In the genomic region with DNA sequence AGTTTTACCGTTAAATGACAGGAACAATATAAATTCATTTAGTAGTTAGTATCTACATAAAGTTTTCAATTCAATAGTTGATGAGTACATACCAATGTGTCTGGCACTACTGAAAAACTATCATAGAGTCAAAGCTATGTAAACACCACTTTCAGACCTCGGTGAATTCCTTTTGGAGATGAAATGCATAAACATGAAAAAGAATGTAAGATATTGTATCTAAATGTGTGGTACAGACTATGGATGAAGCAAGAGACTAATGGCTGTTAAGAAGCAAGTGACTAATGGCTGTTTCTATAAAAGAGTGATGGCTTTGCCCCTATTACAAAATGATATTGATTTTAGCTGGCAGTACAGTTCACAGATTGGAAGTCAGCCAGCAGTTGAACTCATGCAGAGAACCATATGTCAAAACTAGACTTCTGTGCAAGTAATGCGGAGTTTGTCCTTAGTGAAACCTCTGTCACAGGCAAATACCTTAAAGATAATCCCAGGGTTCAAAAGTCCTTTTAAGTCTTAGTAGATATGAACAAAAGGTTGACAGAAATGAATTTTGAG, we compare ENCODE assay signal across 19 cellular contexts.
DNase-seq lines count a peak whose midpoint lies in the region; ATAC-seq, FAIRE-seq and TF ChIP-seq lines count a peak whose summit lies in the region.
"Had no signal": no experiment of that assay in that cellular context is flagged by ENCODE, and none has a peak within 500 bp of the region (broad histone marks: within the 10 kb centered on the region; RNA-seq: fewer than 3 reads in every experiment).

No MANE protein-coding gene starts in this region.

- H4K20me1 ChIP-seq in GM12878 (ENCODE audit: control insufficient read depth, insufficient read depth) = no peaks in the 10 kb centered on the region

- DNase-seq in NCI-H748 (lab: John Stamatoyannopoulos, UW; ENCODE audit: unreplicated experiment) (peak; percentile 0), NCI-H748 treated with DMSO at 0.1 percent for 48 hours (lab: John Stamatoyannopoulos, UW) (no peak), NCI-H226 (peak; percentile 7), GM12878 (ENCODE audit: low read depth, low spot score) (no peak), mucosa of gallbladder (ENCODE audit: low spot score) (peak; percentile 35), SW480 (ENCODE audit: low spot score) (no peak), ascending aorta (ENCODE audit: low spot score in 2 of 2) (no peak)
- DNase-seq: activated effector memory CD4-positive, alpha-beta T cell treated with Interleukin-2 at 50 U/mL for 16 hours; DMS53; gastrocnemius medialis; HCEC 1CT; Karpas-422; left ventricle myocardium superior; NCI-H146; occipital lobe; SIG-M5; stimulated activated CD4-positive, alpha-beta T cell treated with anti-CD3 and anti-CD28 coated beads, Interleukin-1b, Interleukin-23, amount 100 ng/mL, for 48 hours had no signal

- no peaks in the 10 kb centered on the region for H3K36me3 ChIP-seq in GM12878 (ENCODE audit: control insufficient read depth in 2 of 2, insufficient read depth in 2 of 2, low read length in 1 of 2)
- no peaks in the 10 kb centered on the region for H3K36me3 ChIP-seq in ascending aorta
- H3K36me3 ChIP-seq: gastrocnemius medialis had no signal

- RAD21 ChIA-PET in GM12878 (lab: Charles Lee; ENCODE audit: unreplicated experiment) = interaction anchor here (1.4 kb wide), 1 partner anchor 136 kb away, joined by 3 read pairs; no protein-coding TSS in a partner anchor

- no TSS peak for BruUV-seq in GM12878 (replicated peaks; lab: Mats Ljungman, UMichigan)

- H3K27me3 ChIP-seq in GM12878 (replicated peaks in 1 of 2; ENCODE audit: control insufficient read depth in 2 of 2, insufficient read depth in 2 of 2, low read length in 1 of 2) (no peaks in the 10 kb centered on the region), ascending aorta (no peaks in the 10 kb centered on the region)
- H3K27me3 ChIP-seq: gastrocnemius medialis had no signal

- no peaks in the 10 kb centered on the region for H3K79me2 ChIP-seq in GM12878 (ENCODE audit: control insufficient read depth, insufficient read depth, low read length)

- no peak overlapping the region for H2AFZ ChIP-seq in GM12878 (ENCODE audit: control insufficient read depth, low read depth, low read length)

- intact Hi-C loops in GM12878 (cut with micrococcal nuclease; ENCODE audit: unreplicated experiment) = no loop called here
- intact Hi-C loops in ascending aorta (cut with DNase I) = no loop called here

- no peak for TF ChIP-seq RAD21 in GM12878 (IDR thresholded peaks at IDR 0.05; ENCODE audit: insufficient read depth, low read depth, low read length)

- peak; percentile 59 for ATAC-seq in GM12878
- ATAC-seq in HG03460 (IDR thresholded peaks at IDR 0.05; ENCODE audit: unreplicated experiment) = no peak
- ATAC-seq: gastrocnemius medialis, left ventricle myocardium superior, sciatic nerve had no signal

- TF ChIP-seq EP300 in GM12878 (IDR thresholded peaks at IDR 0.05; ENCODE audit: borderline replicate concordance in 1 of 2, control insufficient read depth in 1 of 2, low read depth in 2 of 2, low read length in 2 of 2) = no peak

- no peak overlapping the region for H3K4me2 ChIP-seq in GM12878 (ENCODE audit: control insufficient read depth, insufficient read depth)

- no peak for TF ChIP-seq CTCF in GM12878 (IDR thresholded peaks at IDR 0.05 in 2 of 3, conservative IDR thresholded peaks at IDR 0.05 in 1 of 3; ENCODE audit: control insufficient read depth in 2 of 3, extremely low read depth in 1 of 3, insufficient read depth in 1 of 3, low read depth in 3 of 3, low read length in 3 of 3)
- no peak for TF ChIP-seq CTCF in ascending aorta (IDR thresholded peaks at IDR 0.05)

- in situ Hi-C loops in GM12878 (cut with MboI) = no loop called here

- SMC1A ChIA-PET in GM12878 (lab: Charles Lee; ENCODE audit: uncharacterized antibody, unreplicated experiment) = interaction anchor here (0.6 to 1.2 kb wide), 2 partner anchors 31 to 334 kb away, joined by 3 read pairs; no protein-coding TSS in a partner anchor

- FAIRE-seq in GM12878 (lab: Jason Lieb, UNC) = no peak

- TF ChIP-seq POLR2A in GM12878 (IDR thresholded peaks at IDR 0.05; ENCODE audit: low read depth, low read length) = no peak

- CTCF ChIA-PET in GM12878 (lab: Yijun Ruan, JAX) = interaction anchor here (1.1 kb wide), 1 partner anchor 121 kb away, joined by 3 read pairs; no protein-coding TSS in a partner anchor

- no peak overlapping the region for H3K9ac ChIP-seq in GM12878 (ENCODE audit: control insufficient read depth, insufficient read depth, low read length)

- POLR2A ChIA-PET in GM12878 (lab: Charles Lee) = no interaction called here

- no peaks in the 10 kb centered on the region; the same call in 2 of the 3 replicates for H3K9me3 ChIP-seq in GM12878 (replicated peaks; ENCODE audit: control insufficient read depth, insufficient read depth, low read length)
- H3K9me3 ChIP-seq in ascending aorta = no peaks in the 10 kb centered on the region
- H3K9me3 ChIP-seq: gastrocnemius medialis had no signal

- no peak overlapping the region for H3K4me3 ChIP-seq in GM12878
- no peak overlapping the region for H3K4me3 ChIP-seq in ascending aorta
- H3K4me3 ChIP-seq: gastrocnemius medialis had no signal

- H3K27ac ChIP-seq in GM12878 (ENCODE audit: control insufficient read depth, insufficient read depth) (no peak overlapping the region), ascending aorta (no peak overlapping the region)
- H3K27ac ChIP-seq: gastrocnemius medialis had no signal

- H3K4me1 ChIP-seq in GM12878 (ENCODE audit: control insufficient read depth, insufficient read depth, low read length) (no peaks in the 10 kb centered on the region), ascending aorta (no peaks in the 10 kb centered on the region)
- H3K4me1 ChIP-seq: gastrocnemius medialis had no signal

- 18% methylated on average over 3 of the region's 3 CpGs for WGBS in GM12878 (ENCODE audit: insufficient coverage, insufficient replicate concordance, low lambda C conversion rate, missing lambda C conversion rate)

TF ChIP-seq in GM12878, 131 proteins besides CTCF, POLR2A, EP300 and RAD21:
- no peak for TF ChIP-seq NR2C1 (IDR thresholded peaks at IDR 0.05)
- TF ChIP-seq ATF7 (IDR thresholded peaks at IDR 0.05; ENCODE audit: low read depth) = no peak
- TF ChIP-seq, protein P1, sequence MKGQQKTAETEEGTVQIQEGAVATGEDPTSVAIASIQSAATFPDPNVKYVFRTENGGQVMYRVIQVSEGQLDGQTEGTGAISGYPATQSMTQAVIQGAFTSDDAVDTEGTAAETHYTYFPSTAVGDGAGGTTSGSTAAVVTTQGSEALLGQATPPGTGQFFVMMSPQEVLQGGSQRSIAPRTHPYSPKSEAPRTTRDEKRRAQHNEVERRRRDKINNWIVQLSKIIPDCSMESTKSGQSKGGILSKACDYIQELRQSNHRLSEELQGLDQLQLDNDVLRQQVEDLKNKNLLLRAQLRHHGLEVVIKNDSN (IDR thresholded peaks at IDR 0.05; ENCODE audit: borderline replicate concordance, extremely low read length, insufficient read depth, low read depth, low read length) = no peak
- no peak for TF ChIP-seq POLR2AphosphoS5 (IDR thresholded peaks at IDR 0.05; ENCODE audit: low read length)
- TF ChIP-seq PML (IDR thresholded peaks at IDR 0.05; ENCODE audit: low read length) = no peak
- TF ChIP-seq, protein P2, sequence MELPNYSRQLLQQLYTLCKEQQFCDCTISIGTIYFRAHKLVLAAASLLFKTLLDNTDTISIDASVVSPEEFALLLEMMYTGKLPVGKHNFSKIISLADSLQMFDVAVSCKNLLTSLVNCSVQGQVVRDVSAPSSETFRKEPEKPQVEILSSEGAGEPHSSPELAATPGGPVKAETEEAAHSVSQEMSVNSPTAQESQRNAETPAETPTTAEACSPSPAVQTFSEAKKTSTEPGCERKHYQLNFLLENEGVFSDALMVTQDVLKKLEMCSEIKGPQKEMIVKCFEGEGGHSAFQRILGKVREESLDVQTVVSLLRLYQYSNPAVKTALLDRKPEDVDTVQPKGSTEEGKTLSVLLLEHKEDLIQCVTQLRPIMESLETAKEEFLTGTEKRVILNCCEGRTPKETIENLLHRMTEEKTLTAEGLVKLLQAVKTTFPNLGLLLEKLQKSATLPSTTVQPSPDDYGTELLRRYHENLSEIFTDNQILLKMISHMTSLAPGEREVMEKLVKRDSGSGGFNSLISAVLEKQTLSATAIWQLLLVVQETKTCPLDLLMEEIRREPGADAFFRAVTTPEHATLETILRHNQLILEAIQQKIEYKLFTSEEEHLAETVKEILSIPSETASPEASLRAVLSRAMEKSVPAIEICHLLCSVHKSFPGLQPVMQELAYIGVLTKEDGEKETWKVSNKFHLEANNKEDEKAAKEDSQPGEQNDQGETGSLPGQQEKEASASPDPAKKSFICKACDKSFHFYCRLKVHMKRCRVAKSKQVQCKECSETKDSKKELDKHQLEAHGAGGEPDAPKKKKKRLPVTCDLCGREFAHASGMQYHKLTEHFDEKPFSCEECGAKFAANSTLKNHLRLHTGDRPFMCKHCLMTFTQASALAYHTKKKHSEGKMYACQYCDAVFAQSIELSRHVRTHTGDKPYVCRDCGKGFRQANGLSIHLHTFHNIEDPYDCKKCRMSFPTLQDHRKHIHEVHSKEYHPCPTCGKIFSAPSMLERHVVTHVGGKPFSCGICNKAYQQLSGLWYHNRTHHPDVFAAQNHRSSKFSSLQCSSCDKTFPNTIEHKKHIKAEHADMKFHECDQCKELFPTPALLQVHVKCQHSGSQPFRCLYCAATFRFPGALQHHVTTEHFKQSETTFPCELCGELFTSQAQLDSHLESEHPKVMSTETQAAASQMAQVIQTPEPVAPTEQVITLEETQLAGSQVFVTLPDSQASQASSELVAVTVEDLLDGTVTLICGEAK (IDR thresholded peaks at IDR 0.05; ENCODE audit: borderline replicate concordance) = peak; percentile 43; the same call in 1 of the 2 replicates
- TF ChIP-seq, protein P3, sequence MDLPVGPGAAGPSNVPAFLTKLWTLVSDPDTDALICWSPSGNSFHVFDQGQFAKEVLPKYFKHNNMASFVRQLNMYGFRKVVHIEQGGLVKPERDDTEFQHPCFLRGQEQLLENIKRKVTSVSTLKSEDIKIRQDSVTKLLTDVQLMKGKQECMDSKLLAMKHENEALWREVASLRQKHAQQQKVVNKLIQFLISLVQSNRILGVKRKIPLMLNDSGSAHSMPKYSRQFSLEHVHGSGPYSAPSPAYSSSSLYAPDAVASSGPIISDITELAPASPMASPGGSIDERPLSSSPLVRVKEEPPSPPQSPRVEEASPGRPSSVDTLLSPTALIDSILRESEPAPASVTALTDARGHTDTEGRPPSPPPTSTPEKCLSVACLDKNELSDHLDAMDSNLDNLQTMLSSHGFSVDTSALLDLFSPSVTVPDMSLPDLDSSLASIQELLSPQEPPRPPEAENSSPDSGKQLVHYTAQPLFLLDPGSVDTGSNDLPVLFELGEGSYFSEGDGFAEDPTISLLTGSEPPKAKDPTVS (IDR thresholded peaks at IDR 0.05; ENCODE audit: low read depth, low read length) = no peak

Comparison
In these comparisons a context has a peak if more than half of its experiments do, and no peak if none do; other contexts are left out.
1. DNase-seq: peak in NCI-H748 (single experiment), NCI-H226 (single experiment) and mucosa of gallbladder (single experiment); none in NCI-H748 treated with DMSO at 0.1 percent for 48 hours (single experiment), GM12878 (single experiment), SW480 (single experiment) and ascending aorta (0 of 2).